ENCODE assay signal across 1 cellular context in the genomic region with DNA sequence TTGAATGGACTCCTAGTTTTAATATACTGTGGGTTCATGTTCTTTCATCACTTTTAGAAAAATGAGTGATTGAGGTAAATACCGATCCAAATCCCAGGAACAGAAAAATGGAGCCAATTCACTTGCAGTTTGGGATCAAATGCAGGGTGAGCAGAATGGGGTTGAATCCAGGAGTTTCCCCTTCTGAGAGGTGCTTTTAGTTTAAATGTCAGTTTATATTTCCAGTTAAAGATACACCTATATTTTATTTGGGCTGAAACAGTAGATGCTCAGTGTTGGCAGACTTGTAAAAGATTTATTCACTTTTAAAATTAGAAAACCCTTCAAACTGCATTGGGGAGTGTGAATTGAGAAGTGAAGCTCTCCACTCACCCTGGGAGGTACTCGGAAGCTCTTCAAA.
TF ChIP-seq lines count a peak whose summit lies in the region.

No MANE protein-coding gene starts in this region.

TF ChIP-seq in H1, 55 proteins besides CTCF, POLR2A, EP300 and RAD21:
- TF ChIP-seq HDAC6 (IDR thresholded peaks at IDR 0.05; ENCODE audit: low read depth, low read length) (no peak), TCF12 (IDR thresholded peaks at IDR 0.05; ENCODE audit: low read depth, low read length) (no peak), TAF1 (IDR thresholded peaks at IDR 0.05; ENCODE audit: low read depth, low read length) (peak; percentile 17; the same call in 1 of the 2 replicates), CHD1 (IDR thresholded peaks at IDR 0.05; ENCODE audit: low read depth, low read length) (peak; percentile 11; the same call in 1 of the 2 replicates)
- TF ChIP-seq, protein P1, sequence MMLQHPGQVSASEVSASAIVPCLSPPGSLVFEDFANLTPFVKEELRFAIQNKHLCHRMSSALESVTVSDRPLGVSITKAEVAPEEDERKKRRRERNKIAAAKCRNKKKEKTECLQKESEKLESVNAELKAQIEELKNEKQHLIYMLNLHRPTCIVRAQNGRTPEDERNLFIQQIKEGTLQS (IDR thresholded peaks at IDR 0.05; ENCODE audit: insufficient read depth, low read depth, low read length), result no peak
